In genomic region chr4:91838181-91838861, GRCh38 we compare ENCODE assay signal across 27 cellular contexts.
"Had no signal": no experiment of that assay in that cellular context is flagged by ENCODE, and none has a peak within 500 bp of the region (broad histone marks: within the 10 kb centered on the region; RNA-seq: fewer than 3 reads in every experiment).

No MANE protein-coding gene starts in this region.

- H3K27ac ChIP-seq: brain microvascular endothelial cell, esophagus squamous epithelium, neural progenitor cell, testis, vagina, WERI-Rb-1 had no signal

- H2AFZ ChIP-seq: neural progenitor cell had no signal

- H3K27me3 ChIP-seq: brain microvascular endothelial cell, esophagus squamous epithelium, neural progenitor cell, testis, vagina had no signal

- H3K4me3 ChIP-seq: esophagus squamous epithelium, lung, neural progenitor cell, testis, vagina had no signal

- H3K4me3 Mint-ChIP-seq: activated CD4-positive, alpha-beta T cell treated with anti-CD3 and anti-CD28 coated beads, Interleukin-2, amount 10 ng/mL, durations not matched to agents 7 days and 5 days; activated CD8-positive, alpha-beta memory T cell treated with anti-CD3 and anti-CD28 coated beads, Interleukin-2, amount 10 ng/mL, durations not matched to agents 7 days and 5 days; activated CD8-positive, alpha-beta T cell treated with anti-CD3 and anti-CD28 coated beads for 36 hours; activated naive CD8-positive, alpha-beta T cell treated with anti-CD3 and anti-CD28 coated beads, Interleukin-2, amount 50 U/mL, for 24 hours; activated T-helper 1 cell treated with anti-CD3 and anti-CD28 coated beads, Interleukin-12 subunit alpha, Interleukin-12 subunit beta, Interleukin-2, Interleukin-4 antibody, amounts not matched to agents 30 ng/mL and 10 ng/mL and 1 ng/mL, durations not matched to agents 14 hours and 24 hours and 36 hours; naive thymus-derived CD8-positive, alpha-beta T cell; neural progenitor cell; stimulated activated naive B cell treated with anti-CD40 and anti-IgM and Interleukin-4, amounts not matched to agents 10 μg/mL and 1 μg/mL and 100 μg/mL, for 72 hours had no signal

- H3K36me3 ChIP-seq: brain microvascular endothelial cell, esophagus squamous epithelium, neural progenitor cell, vagina, WERI-Rb-1 had no signal

- H3K9me3 ChIP-seq: testis had no signal

- H3K4me1 ChIP-seq: esophagus squamous epithelium, neural progenitor cell, testis, vagina had no signal

- H3K4me1 Mint-ChIP-seq: activated CD4-positive, alpha-beta T cell treated with anti-CD3 and anti-CD28 coated beads, Interleukin-2, amount 10 ng/mL, durations not matched to agents 7 days and 5 days; activated CD8-positive, alpha-beta memory T cell treated with anti-CD3 and anti-CD28 coated beads, Interleukin-2, amount 10 ng/mL, durations not matched to agents 7 days and 5 days; activated naive CD8-positive, alpha-beta T cell treated with anti-CD3 and anti-CD28 coated beads, Interleukin-2, amount 50 U/mL, for 24 hours; neural progenitor cell; stimulated activated naive B cell treated with anti-CD40 and anti-IgM and Interleukin-4, amounts not matched to agents 10 μg/mL and 1 μg/mL and 100 μg/mL, for 72 hours had no signal

- H3K27ac Mint-ChIP-seq: activated CD4-positive, alpha-beta T cell treated with anti-CD3 and anti-CD28 coated beads, Interleukin-2, amount 10 ng/mL, durations not matched to agents 7 days and 5 days; activated CD8-positive, alpha-beta memory T cell treated with anti-CD3 and anti-CD28 coated beads, Interleukin-2, amount 10 ng/mL, durations not matched to agents 7 days and 5 days; activated CD8-positive, alpha-beta T cell treated with anti-CD3 and anti-CD28 coated beads for 36 hours; activated naive CD8-positive, alpha-beta T cell treated with anti-CD3 and anti-CD28 coated beads, Interleukin-2, amount 50 U/mL, for 24 hours; activated T-helper 1 cell treated with anti-CD3 and anti-CD28 coated beads, Interleukin-12 subunit alpha, Interleukin-12 subunit beta, Interleukin-2, Interleukin-4 antibody, amounts not matched to agents 30 ng/mL and 10 ng/mL and 1 ng/mL, durations not matched to agents 14 hours and 24 hours and 36 hours; naive thymus-derived CD8-positive, alpha-beta T cell; neural progenitor cell; stimulated activated naive B cell treated with anti-CD40 and anti-IgM and Interleukin-4, amounts not matched to agents 10 μg/mL and 1 μg/mL and 100 μg/mL, for 72 hours had no signal

- H3K4me2 ChIP-seq: neural progenitor cell had no signal

- ATAC-seq: activated CD8-positive, alpha-beta memory T cell treated with anti-CD3 and anti-CD28 coated beads, Interleukin-2, amount 10 ng/mL, durations not matched to agents 7 days and 5 days; activated CD8-positive, alpha-beta T cell treated with anti-CD3 and anti-CD28 coated beads for 36 hours; activated naive CD8-positive, alpha-beta T cell treated with anti-CD3 and anti-CD28 coated beads, Interleukin-2, amount 50 U/mL, for 24 hours; naive thymus-derived CD8-positive, alpha-beta T cell; sciatic nerve; stimulated activated naive B cell treated with anti-CD40 and anti-IgM and Interleukin-4, amounts not matched to agents 10 μg/mL and 1 μg/mL and 100 μg/mL, for 72 hours had no signal

- H3K36me3 Mint-ChIP-seq: activated CD8-positive, alpha-beta memory T cell treated with anti-CD3 and anti-CD28 coated beads, Interleukin-2, amount 10 ng/mL, durations not matched to agents 7 days and 5 days; neural progenitor cell; stimulated activated naive B cell treated with anti-CD40 and anti-IgM and Interleukin-4, amounts not matched to agents 10 μg/mL and 1 μg/mL and 100 μg/mL, for 72 hours had no signal

- DNase-seq: activated CD4-positive, alpha-beta T cell treated with anti-CD3 and anti-CD28 coated beads, Interleukin-2, amount 10 ng/mL, durations not matched to agents 7 days and 5 days; activated CD4-positive, CD25-positive, alpha-beta regulatory T cell treated with anti-CD3 and anti-CD28 coated beads, Interleukin-2, amount 50 U/mL, for 72 hours; activated CD8-positive, alpha-beta memory T cell treated with anti-CD3 and anti-CD28 coated beads, Interleukin-2, amount 10 ng/mL, durations not matched to agents 7 days and 5 days; activated CD8-positive, alpha-beta T cell treated with anti-CD3 and anti-CD28 coated beads for 36 hours; activated gamma-delta T cell; activated naive CD4-positive, alpha-beta T cell treated with anti-CD3 and anti-CD28 coated beads, Interleukin-2, amount 50 U/mL, for 16 hours; activated naive CD8-positive, alpha-beta T cell treated with anti-CD3 and anti-CD28 coated beads, Interleukin-2, amount 50 U/mL, for 24 hours; activated T-cell treated with anti-CD3 and anti-CD28 coated beads for 4 hours; aorta; brain microvascular endothelial cell; central memory CD4-positive, alpha-beta T cell; effector memory CD4-positive, alpha-beta T cell; esophagus squamous epithelium; kidney; naive thymus-derived CD8-positive, alpha-beta T cell; posterior cingulate gyrus; small intestine; stimulated activated CD4-positive, alpha-beta T cell treated with anti-CD3 and anti-CD28 coated beads, Interleukin-2, amount 100 ng/mL, for 48 hours; stimulated activated CD8-positive, alpha-beta memory T cell treated with anti-CD3 and anti-CD28 coated beads, Interleukin-4, amount 100 ng/mL, for 48 hours; stimulated activated naive B cell treated with anti-CD40 and anti-IgM and Interleukin-4, amounts not matched to agents 10 μg/mL and 1 μg/mL and 100 μg/mL, for 72 hours; testis; WERI-Rb-1 had no signal

- H3K27me3 Mint-ChIP-seq: activated CD4-positive, alpha-beta T cell treated with anti-CD3 and anti-CD28 coated beads, Interleukin-2, amount 10 ng/mL, durations not matched to agents 7 days and 5 days; activated CD8-positive, alpha-beta memory T cell treated with anti-CD3 and anti-CD28 coated beads, Interleukin-2, amount 10 ng/mL, durations not matched to agents 7 days and 5 days; activated CD8-positive, alpha-beta T cell treated with anti-CD3 and anti-CD28 coated beads for 36 hours; activated naive CD8-positive, alpha-beta T cell treated with anti-CD3 and anti-CD28 coated beads, Interleukin-2, amount 50 U/mL, for 24 hours; naive thymus-derived CD8-positive, alpha-beta T cell; stimulated activated naive B cell treated with anti-CD40 and anti-IgM and Interleukin-4, amounts not matched to agents 10 μg/mL and 1 μg/mL and 100 μg/mL, for 72 hours had no signal
